ENCODE assay signal across 9 cellular contexts in the genomic region with DNA sequence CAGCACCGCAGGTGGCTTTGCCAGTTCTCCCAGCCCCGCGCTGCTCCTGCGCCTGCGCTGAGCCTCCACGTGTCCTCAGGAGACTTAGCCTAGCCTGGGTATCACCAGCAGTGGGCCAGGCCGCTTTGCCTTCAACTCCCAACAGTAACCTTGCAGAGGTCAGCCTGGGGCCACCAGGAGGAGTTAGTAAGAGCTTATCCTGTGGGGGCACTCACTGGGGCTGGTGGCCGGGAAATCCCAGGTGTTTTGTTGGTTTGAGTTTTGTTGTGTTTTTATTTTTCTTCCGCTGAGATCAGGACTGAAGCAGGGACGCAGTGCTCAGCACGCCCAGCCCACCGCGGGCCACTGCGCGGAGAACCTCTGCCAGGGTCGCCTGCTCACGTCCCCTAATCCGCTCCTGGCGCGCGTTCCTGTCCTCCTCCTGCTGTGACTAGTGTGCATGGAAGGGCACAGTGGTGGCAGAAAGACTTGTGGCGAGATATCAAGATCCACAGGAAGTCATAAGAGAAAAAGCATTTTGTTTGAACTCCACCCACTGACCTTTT.
DNase-seq lines count a peak whose midpoint lies in the region; ATAC-seq, FAIRE-seq and TF ChIP-seq lines count a peak whose summit lies in the region.
"Had no signal": no experiment of that assay in that cellular context is flagged by ENCODE, and none has a peak within 500 bp of the region (broad histone marks: within the 10 kb centered on the region; RNA-seq: fewer than 3 reads in every experiment).

No MANE protein-coding gene starts in this region.

- H3K4me1 Mint-ChIP-seq in CD8-positive, alpha-beta memory T cell, result peaks cover 15 to 29% (median 26%) of the 10 kb centered on the region in 3 donors
- peaks cover 31 to 34% (median 33%) of the 10 kb centered on the region in 3 donors for H3K4me1 Mint-ChIP-seq in T-cell
- H3K4me1 Mint-ChIP-seq: activated B cell treated with CpG ODN at 0.5 μM for 24 hours had no signal

- peak overlapping the region; percentile 18 to 97 (median 88) for H3K27ac Mint-ChIP-seq in CD8-positive, alpha-beta memory T cell
- peak overlapping the region; percentile 91 to 95 for H3K27ac Mint-ChIP-seq in T-cell
- H3K27ac Mint-ChIP-seq: activated B cell treated with CpG ODN at 0.5 μM for 24 hours had no signal

- H3K27me3 Mint-ChIP-seq in CD8-positive, alpha-beta memory T cell, result no peaks in the 10 kb centered on the region
- peaks cover 0 to 13% of the 10 kb centered on the region in 2 donors for H3K27me3 Mint-ChIP-seq in T-cell

- TF ChIP-seq CTCF in adrenal gland (IDR thresholded peaks at IDR 0.05) (no peak), kidney (IDR thresholded peaks at IDR 0.05; ENCODE audit: borderline replicate concordance, extremely low read depth, insufficient read depth) (no peak)

- no peak for TF ChIP-seq POLR2A in adrenal gland (IDR thresholded peaks at IDR 0.05)

- no peaks in the 10 kb centered on the region for H3K27me3 ChIP-seq in CD8-positive, alpha-beta memory T cell (ENCODE audit: insufficient read depth, low read length, poor library complexity, severe bottlenecking)
- no peaks in the 10 kb centered on the region for H3K27me3 ChIP-seq in adrenal gland

- peak overlapping the region; percentile 53 to 94 (median 84) for H3K4me3 Mint-ChIP-seq in CD8-positive, alpha-beta memory T cell
- H3K4me3 Mint-ChIP-seq in T-cell, result peak overlapping the region; percentile 67 to 82 (median 70)
- H3K4me3 Mint-ChIP-seq: activated B cell treated with CpG ODN at 0.5 μM for 24 hours had no signal

- H3K27ac ChIP-seq in CD8-positive, alpha-beta memory T cell (ENCODE audit: low read depth, low read length), result peak overlapping the region; percentile 28
- H3K27ac ChIP-seq in adrenal gland (peak overlapping the region; percentile 8 to 85 (median 70)), kidney (ENCODE audit: low read depth in 2 of 2, low read length in 2 of 2) (peak overlapping the region; percentile 61 to 88)

- ATAC-seq in T-cell (replicated peaks in 1 of 4) (peak; percentile 71 to 85 (median 83)), GM21423 (IDR thresholded peaks at IDR 0.05; ENCODE audit: unreplicated experiment) (no peak)

- WGBS in adrenal gland, 4 donors, result 53 to 83% (median 78%) methylated on average over 19 to 22 of the region's 22 CpGs

- CTCF ChIA-PET in CD8-positive, alpha-beta memory T cell (lab: Charles Lee), result interaction anchor here (1.6 kb wide), 1 partner anchor 68 kb away, joined by 7 read pairs; no protein-coding TSS in a partner anchor
- CTCF ChIA-PET in T-cell (lab: Charles Lee), result interaction anchor here (0.6 to 1.0 kb wide), 2 partner anchors 68 to 970 kb away, joined by 4 to 5 read pairs; no protein-coding TSS in a partner anchor

- H3K4me1 ChIP-seq in CD8-positive, alpha-beta memory T cell (ENCODE audit: insufficient read depth, low read length), result peaks cover 7% of the 10 kb centered on the region
- H3K4me1 ChIP-seq in adrenal gland (replicated peaks in 1 of 2), result peaks cover 18 to 22% of the 10 kb centered on the region in 2 donors
- peaks cover 5 to 17% of the 10 kb centered on the region in 2 donors for H3K4me1 ChIP-seq in kidney (ENCODE audit: control insufficient read depth in 1 of 2, insufficient read depth in 1 of 2, low read depth in 1 of 2, low read length in 2 of 2)

- H3K9me3 ChIP-seq in CD8-positive, alpha-beta memory T cell (ENCODE audit: low read length), result no peaks in the 10 kb centered on the region
- no peaks in the 10 kb centered on the region for H3K9me3 ChIP-seq in adrenal gland (replicated peaks in 1 of 3)
- H3K9me3 ChIP-seq in kidney (ENCODE audit: control insufficient read depth in 1 of 2, low read length in 2 of 2), result no peaks in the 10 kb centered on the region

- H3K4me3 ChIP-seq in CD8-positive, alpha-beta memory T cell (ENCODE audit: low read length), result peak overlapping the region; percentile 42
- H3K4me3 ChIP-seq in adrenal gland, result peak overlapping the region in 1 of 4 donors; percentile 23
- peak overlapping the region; percentile 47 to 66 for H3K4me3 ChIP-seq in kidney (ENCODE audit: low read length in 2 of 2)

- peak in 4 of 5 donors; percentile 30 to 75 (median 44) for DNase-seq in CD8-positive, alpha-beta memory T cell
- DNase-seq in T-cell (peak in 33 of 34 experiments; percentile 1 to 54 (median 20)), adrenal gland (peak; percentile 48 to 84 (median 59)), kidney (peak; percentile 83), NOMO-1 (lab: John Stamatoyannopoulos, UW; ENCODE audit: unreplicated experiment in 2 of 2) (no peak)
- DNase-seq in stimulated activated CD4-positive, alpha-beta T cell treated with anti-CD3 and anti-CD28 coated beads, Interleukin-2, amount 100 ng/mL, for 4 hours (ENCODE audit: low read depth), result peak; percentile 28
- DNase-seq in effector CD8-positive, alpha-beta T cell (lab: John Stamatoyannopoulos, UW), result no peak
- DNase-seq: activated B cell treated with CpG ODN at 0.5 μM for 24 hours had no signal

- no peak for FAIRE-seq in kidney (lab: Jason Lieb, UNC)

- POLR2A ChIA-PET in CD8-positive, alpha-beta memory T cell (lab: Charles Lee), result interaction anchor here (0.6 kb wide), 1 partner anchor 66 kb away, joined by 3 read pairs; no protein-coding TSS in a partner anchor
- POLR2A ChIA-PET in T-cell (lab: Charles Lee), result interaction anchor here in 1 of 2 donors (1.0 kb wide), 1 partner anchor 66 kb away, joined by 3 read pairs; no protein-coding TSS in a partner anchor

- no peaks in the 10 kb centered on the region for H3K9me3 Mint-ChIP-seq in CD8-positive, alpha-beta memory T cell
- no peaks in the 10 kb centered on the region for H3K9me3 Mint-ChIP-seq in T-cell
- H3K9me3 Mint-ChIP-seq: activated B cell treated with CpG ODN at 0.5 μM for 24 hours had no signal

- peak overlapping the region in 1 of 2 donors; percentile 27 for H3K9ac ChIP-seq in kidney (ENCODE audit: low read length in 2 of 2)

- peaks cover 0 to 7% (median 2%) of the 10 kb centered on the region in 3 donors for H3K36me3 Mint-ChIP-seq in CD8-positive, alpha-beta memory T cell
- H3K36me3 Mint-ChIP-seq in T-cell, result no peaks in the 10 kb centered on the region

- no peaks in the 10 kb centered on the region for H3K36me3 ChIP-seq in CD8-positive, alpha-beta memory T cell (ENCODE audit: insufficient read depth, low read length)
- H3K36me3 ChIP-seq in adrenal gland (replicated peaks in 1 of 2) (no peaks in the 10 kb centered on the region), kidney (ENCODE audit: control insufficient read depth in 1 of 2, insufficient read depth in 2 of 2, low read length in 2 of 2) (no peaks in the 10 kb centered on the region)

- intact Hi-C loops in adrenal gland (cut with DNase I) (no loop called here), kidney (cut with DNase I) (no loop called here)

Comparison
In these comparisons a context has a peak if more than half of its experiments do, and no peak if none do; other contexts are left out.
1. DNase-seq: peak in CD8-positive, alpha-beta memory T cell (4 of 5), T-cell (33 of 34), adrenal gland (7 of 7), kidney (single experiment) and stimulated activated CD4-positive, alpha-beta T cell treated with anti-CD3 and anti-CD28 coated beads, Interleukin-2, amount 100 ng/mL, for 4 hours (single experiment); none in NOMO-1 (0 of 2) and effector CD8-positive, alpha-beta T cell (single experiment).
2. Peak in every context shown above with its lines, with median percentiles within 50 percentile points of each other: H3K27ac ChIP-seq.